14 cellular contexts compared by ENCODE assay signal in the genomic region with DNA sequence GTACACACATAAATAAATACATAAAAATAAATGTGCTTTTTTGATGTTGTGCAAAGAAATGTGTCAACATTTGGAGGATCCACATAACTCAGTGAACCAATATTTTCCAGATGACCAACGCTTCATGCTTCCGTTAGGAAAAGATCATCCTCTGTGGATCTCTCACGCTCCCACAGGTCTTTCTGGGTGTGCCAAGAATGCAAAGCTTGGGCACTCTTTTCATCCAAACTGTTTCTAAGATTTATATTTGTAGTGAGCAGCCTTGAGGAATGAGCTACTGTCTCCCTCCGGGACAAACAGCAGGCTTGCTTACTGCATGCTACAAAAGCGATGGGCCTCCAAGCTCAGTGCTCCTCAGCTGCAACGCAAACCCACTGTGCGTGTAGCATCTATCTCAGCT. TPM values are rescaled to one million over a fixed set of nuclear protein-coding genes. Genes with fewer than 3 reads are reported as not detected.
A peak's percentile ranks its signal among the peaks of the same experiment; 100 is the strongest.
DNase-seq lines count a peak whose midpoint lies in the region; TF ChIP-seq lines count a peak whose summit lies in the region.
"Had no signal": no experiment of that assay in that cellular context is flagged by ENCODE, and none has a peak within 500 bp of the region (broad histone marks: within the 10 kb centered on the region; RNA-seq: fewer than 3 reads in every experiment).

No MANE protein-coding gene starts in this region.

- H3K36me3 ChIP-seq in GM23248 (ENCODE audit: low read depth) (no peaks in the 10 kb centered on the region), spleen (no peaks in the 10 kb centered on the region)
- H3K36me3 ChIP-seq: BLaER1 treated with 17β-estradiol and CSF1 and Interleukin-3, amounts not matched to agents 10 nM and 100 nM had no signal

- intact Hi-C loops in posterior vena cava (cut with DNase I): no loop called here
- intact Hi-C loops in spleen (cut with DNase I; ENCODE audit: low total_unique reads): no loop called here
- intact Hi-C loops in activated T-helper 1 cell treated with anti-CD3 and anti-CD28 coated beads, Interleukin-12 subunit alpha, Interleukin-12 subunit beta, Interleukin-2, Interleukin-4 antibody, amounts not matched to agents 30 ng/mL and 10 ng/mL and 1 ng/mL, durations not matched to agents 14 hours and 24 hours and 36 hours (cut with micrococcal nuclease): loop anchor here (5.0 kb wide), 1 partner anchor 52 kb away; no protein-coding TSS in a partner anchor

- H3K4me1 ChIP-seq in GM23248 (ENCODE audit: insufficient read depth): no peaks in the 10 kb centered on the region
- peaks cover 0 to 15% (median 0%) of the 10 kb centered on the region in 6 donors for H3K4me1 ChIP-seq in spleen
- H3K4me1 ChIP-seq: A549 had no signal

- peak; percentile 22 for DNase-seq in EH (ENCODE audit: low read depth)
- DNase-seq in GM23248: peak; percentile 18
- DNase-seq in left kidney (ENCODE audit: low read depth, low spot score): peak; percentile 14
- DNase-seq in posterior vena cava (ENCODE audit: low spot score): peak; percentile 49
- DNase-seq in spleen: no peak
- DNase-seq in activated T-helper 1 cell treated with anti-CD3 and anti-CD28 coated beads, Interleukin-12 subunit alpha, Interleukin-12 subunit beta, Interleukin-2, Interleukin-4 antibody, amounts not matched to agents 30 ng/mL and 10 ng/mL and 1 ng/mL, durations not matched to agents 14 hours and 24 hours and 36 hours (ENCODE audit: low spot score): no peak
- no peak for DNase-seq in NCI-H2029 treated with DMSO at 0.1 percent for 48 hours (lab: John Stamatoyannopoulos, UW)
- DNase-seq in NCI-H187 treated with DMSO at 0.1 percent for 48 hours (lab: John Stamatoyannopoulos, UW): no peak
- DNase-seq: CD4-positive, CD25-positive, alpha-beta regulatory T cell; DMS53; H9 had no signal

- no peaks in the 10 kb centered on the region for H3K9me3 ChIP-seq in GM23248 (ENCODE audit: low read depth)
- H3K9me3 ChIP-seq in spleen: peaks cover 0 to 6% (median 0%) of the 10 kb centered on the region in 8 donors
- H3K9me3 ChIP-seq: A549 had no signal

- no peaks in the 10 kb centered on the region for H3K79me2 ChIP-seq in GM23248 (ENCODE audit: insufficient read depth)

- peaks cover 5% of the 10 kb centered on the region for H3K4me1 Mint-ChIP-seq in activated T-helper 1 cell treated with anti-CD3 and anti-CD28 coated beads, Interleukin-12 subunit alpha, Interleukin-12 subunit beta, Interleukin-2, Interleukin-4 antibody, amounts not matched to agents 30 ng/mL and 10 ng/mL and 1 ng/mL, durations not matched to agents 14 hours and 24 hours and 36 hours (ENCODE audit: low read depth)
- H3K4me1 Mint-ChIP-seq: GM23338 had no signal

- TF ChIP-seq CTCF in spleen (IDR thresholded peaks at IDR 0.05 in 8 of 11, conservative IDR thresholded peaks at IDR 0.05 in 3 of 11): no peak

- no peak overlapping the region for H3K4me2 ChIP-seq in GM23248 (ENCODE audit: unreplicated experiment)
- H3K4me2 ChIP-seq: A549; BLaER1 treated with 17β-estradiol and CSF1 and Interleukin-3, amounts not matched to agents 10 nM and 100 nM; GM23338 had no signal

- H3K27me3 Mint-ChIP-seq in activated T-helper 1 cell treated with anti-CD3 and anti-CD28 coated beads, Interleukin-12 subunit alpha, Interleukin-12 subunit beta, Interleukin-2, Interleukin-4 antibody, amounts not matched to agents 30 ng/mL and 10 ng/mL and 1 ng/mL, durations not matched to agents 14 hours and 24 hours and 36 hours (ENCODE audit: insufficient read depth): no peaks in the 10 kb centered on the region
- H3K27me3 Mint-ChIP-seq: CD4-positive, CD25-positive, alpha-beta regulatory T cell had no signal

- no peaks in the 10 kb centered on the region for H3K9me2 ChIP-seq in GM23248 (ENCODE audit: insufficient read depth)

- no peak overlapping the region for H3K4me3 Mint-ChIP-seq in activated T-helper 1 cell treated with anti-CD3 and anti-CD28 coated beads, Interleukin-12 subunit alpha, Interleukin-12 subunit beta, Interleukin-2, Interleukin-4 antibody, amounts not matched to agents 30 ng/mL and 10 ng/mL and 1 ng/mL, durations not matched to agents 14 hours and 24 hours and 36 hours
- H3K4me3 Mint-ChIP-seq: CD4-positive, CD25-positive, alpha-beta regulatory T cell; GM23338; H9 had no signal

- H3F3A ChIP-seq in GM23248 (ENCODE audit: insufficient read depth): no peaks in the 10 kb centered on the region

- 36 to 41% methylated on average over 7 of the region's 7 CpGs for WGBS in GM23248 (ENCODE audit: low coverage in 1 of 2, low lambda C conversion rate in 2 of 2, missing lambda C conversion rate in 2 of 2), 2 experiments
- WGBS in spleen, 5 donors: 64 to 70% (median 67%) methylated on average over 7 of the region's 7 CpGs

- no peaks in the 10 kb centered on the region for H4K20me1 ChIP-seq in GM23248 (ENCODE audit: insufficient read depth)
- H4K20me1 ChIP-seq: BLaER1 treated with 17β-estradiol and CSF1 and Interleukin-3, amounts not matched to agents 10 nM and 100 nM had no signal

- H3K27ac ChIP-seq in GM23248 (no peak overlapping the region), spleen (no peak overlapping the region)
- H3K27ac ChIP-seq: A549; BLaER1 treated with 17β-estradiol and CSF1 and Interleukin-3, amounts not matched to agents 10 nM and 100 nM had no signal

- H3K9me3 Mint-ChIP-seq in activated T-helper 1 cell treated with anti-CD3 and anti-CD28 coated beads, Interleukin-12 subunit alpha, Interleukin-12 subunit beta, Interleukin-2, Interleukin-4 antibody, amounts not matched to agents 30 ng/mL and 10 ng/mL and 1 ng/mL, durations not matched to agents 14 hours and 24 hours and 36 hours: no peaks in the 10 kb centered on the region
- H3K9me3 Mint-ChIP-seq: CD4-positive, CD25-positive, alpha-beta regulatory T cell had no signal

- no peak overlapping the region for H3K9ac ChIP-seq in GM23248
- H3K9ac ChIP-seq: BLaER1 treated with 17β-estradiol and CSF1 and Interleukin-3, amounts not matched to agents 10 nM and 100 nM had no signal

- H2AFZ ChIP-seq in GM23248: no peak overlapping the region
- H2AFZ ChIP-seq: GM23338 had no signal

- no peak overlapping the region for H3K27ac Mint-ChIP-seq in activated T-helper 1 cell treated with anti-CD3 and anti-CD28 coated beads, Interleukin-12 subunit alpha, Interleukin-12 subunit beta, Interleukin-2, Interleukin-4 antibody, amounts not matched to agents 30 ng/mL and 10 ng/mL and 1 ng/mL, durations not matched to agents 14 hours and 24 hours and 36 hours
- H3K27ac Mint-ChIP-seq: CD4-positive, CD25-positive, alpha-beta regulatory T cell; GM23338; H9 had no signal

- H3K36me3 Mint-ChIP-seq in activated T-helper 1 cell treated with anti-CD3 and anti-CD28 coated beads, Interleukin-12 subunit alpha, Interleukin-12 subunit beta, Interleukin-2, Interleukin-4 antibody, amounts not matched to agents 30 ng/mL and 10 ng/mL and 1 ng/mL, durations not matched to agents 14 hours and 24 hours and 36 hours (ENCODE audit: low read depth): no peaks in the 10 kb centered on the region
- H3K36me3 Mint-ChIP-seq: CD4-positive, CD25-positive, alpha-beta regulatory T cell had no signal

- no peak for TF ChIP-seq POLR2A in spleen (IDR thresholded peaks at IDR 0.05)

- in situ Hi-C loops in GM23248 (cut with MboI): no loop called here

- H3K27me3 ChIP-seq in GM23248 (replicated peaks; ENCODE audit: insufficient read depth) (no peaks in the 10 kb centered on the region), spleen (replicated peaks in 1 of 7) (no peaks in the 10 kb centered on the region)
- H3K27me3 ChIP-seq: BLaER1 treated with 17β-estradiol and CSF1 and Interleukin-3, amounts not matched to agents 10 nM and 100 nM had no signal

- H3K4me3 ChIP-seq in GM23248 (no peak overlapping the region), spleen (no peak overlapping the region)
- H3K4me3 ChIP-seq: A549; BLaER1 treated with 17β-estradiol and CSF1 and Interleukin-3, amounts not matched to agents 10 nM and 100 nM; GM23338 had no signal

RNA-seq across cellular contexts. Expression of a gene that starts 46.2 kb away (rescaled TPM):
- total RNA-seq in GM23248 (2014; rRNA removed; shearing (Covaris generic)): 41.9 and 48.3 TPM in 2 replicates
- 27.2 and 29.5 TPM in 2 replicates for polyA plus RNA-seq in GM23248 (2016; fragmentation: Nextera tagmentation; extraction: Ambion mirVana)
- total RNA-seq in posterior vena cava: 10 to 100 TPM; 34.8 to 36.6 TPM
- total RNA-seq in spleen: 10 to 100 TPM; 59.5 to 89.6 (median 69.3) TPM
- polyA plus RNA-seq in spleen: 10 to 100 TPM; 33.9 to 43.2 (median 36.0) TPM
- total RNA-seq in activated T-helper 1 cell treated with anti-CD3 and anti-CD28 coated beads, Interleukin-12 subunit alpha, Interleukin-12 subunit beta, Interleukin-2, Interleukin-4 antibody, amounts not matched to agents 30 ng/mL and 10 ng/mL and 1 ng/mL, durations not matched to agents 14 hours and 24 hours and 36 hours: 37.0 and 38.3 TPM in 2 replicates

Comparison
In these comparisons a context has a peak if more than half of its experiments do, and no peak if none do; other contexts are left out.
1. DNase-seq: peak in EH (single experiment), GM23248 (single experiment), left kidney (single experiment) and posterior vena cava (single experiment); none in spleen (single experiment), activated T-helper 1 cell treated with anti-CD3 and anti-CD28 coated beads, Interleukin-12 subunit alpha, Interleukin-12 subunit beta, Interleukin-2, Interleukin-4 antibody, amounts not matched to agents 30 ng/mL and 10 ng/mL and 1 ng/mL, durations not matched to agents 14 hours and 24 hours and 36 hours (single experiment), NCI-H2029 treated with DMSO at 0.1 percent for 48 hours (single experiment) and NCI-H187 treated with DMSO at 0.1 percent for 48 hours (single experiment).